ENCODE assay signal across 8 cellular contexts in genomic region chr19:4456566-4456842, GRCh38. TPM values are rescaled to one million over a fixed set of nuclear protein-coding genes. Genes with fewer than 3 reads are reported as not detected.
DNase-seq lines count a peak whose midpoint lies in the region; ATAC-seq and TF ChIP-seq lines count a peak whose summit lies in the region.

No MANE protein-coding gene starts in this region.

- H3K36me3 Mint-ChIP-seq in memory B cell = peaks cover 11% of the 10 kb centered on the region
- H3K36me3 Mint-ChIP-seq in type B pancreatic cell = no peaks in the 10 kb centered on the region

- H3K4me3 ChIP-seq in AG04449 (ENCODE audit: low read depth, low read length) = peak overlapping the region; percentile 91
- H3K4me3 ChIP-seq in GM12875 (ENCODE audit: low read depth, low read length) = peak overlapping the region; percentile 62

- H3K9me3 Mint-ChIP-seq in memory B cell (no peaks in the 10 kb centered on the region), type B pancreatic cell (no peaks in the 10 kb centered on the region)

- peak overlapping the region; percentile 95 for H3K27ac Mint-ChIP-seq in memory B cell
- peak overlapping the region; percentile 96 for H3K27ac Mint-ChIP-seq in type B pancreatic cell

- DNase-seq in AG04449 (ENCODE audit: low read depth, low spot score) = no peak
- DNase-seq in RWPE1 (ENCODE audit: low spot score) = peak; percentile 52
- DNase-seq in ecto neural progenitor cell (ENCODE audit: low spot score) = peak; percentile 62
- DNase-seq in memory B cell (ENCODE audit: low spot score in 2 of 2) = no peak
- DNase-seq in type B pancreatic cell (ENCODE audit: extremely low spot score, unreplicated experiment) = no peak
- no peak for DNase-seq in activated CD4-positive, alpha-beta T cell treated with anti-CD3 and anti-CD28 coated beads, Interleukin-2, amount 50 U/mL, for 48 hours

- no peaks in the 10 kb centered on the region for H3K27me3 Mint-ChIP-seq in memory B cell
- no peaks in the 10 kb centered on the region for H3K27me3 Mint-ChIP-seq in type B pancreatic cell

- peak overlapping the region; percentile 88 for H3K4me3 Mint-ChIP-seq in memory B cell
- peak overlapping the region; percentile 97 for H3K4me3 Mint-ChIP-seq in type B pancreatic cell

- peak overlapping the region; percentile 100 for H3K27ac ChIP-seq in RWPE1

- CTCF ChIA-PET in AG04449 (lab: Yijun Ruan, JAX) (interaction anchor here (0.7 to 1.8 kb wide), 3 partner anchors 8 to 189 kb away, joined by 3 to 6 read pairs (median 6); partner anchors contain the start of gene SH3GL1), RWPE1 (lab: Yijun Ruan, JAX) (no interaction called here)

- no peak for TF ChIP-seq CTCF in AG04449 (IDR thresholded peaks at IDR 0.05; ENCODE audit: insufficient read depth, low read length, missing control alignments)
- TF ChIP-seq CTCF in GM12875 (IDR thresholded peaks at IDR 0.05; ENCODE audit: borderline replicate concordance, insufficient read depth, low read depth, low read length) = no peak
- no peak for TF ChIP-seq CTCF in RWPE1 (conservative IDR thresholded peaks at IDR 0.05; ENCODE audit: low read depth)
- TF ChIP-seq CTCF in type B pancreatic cell (conservative IDR thresholded peaks at IDR 0.05) = no peak

- POLR2A ChIA-PET in AG04449 (lab: Yijun Ruan, JAX) = interaction anchor here (0.7 to 2.5 kb wide), 4 partner anchors 9 to 55 kb away, joined by 4 to 9 read pairs (median 4); partner anchors contain the start of genes CHAF1A and HDGFL2
- POLR2A ChIA-PET in RWPE1 (lab: Yijun Ruan, JAX; ENCODE audit: low non-redundant PET) = interaction anchor here (0.6 to 1.4 kb wide), 4 partner anchors 15 to 160 kb away, joined by 3 to 9 read pairs (median 4); partner anchors contain the start of gene HDGFL2

- H3K4me1 Mint-ChIP-seq in memory B cell (peaks cover 25% of the 10 kb centered on the region), type B pancreatic cell (ENCODE audit: unreplicated experiment) (peaks cover 8% of the 10 kb centered on the region)

- ATAC-seq in memory B cell (ENCODE audit: low read depth) (no peak), HG03280 (IDR thresholded peaks at IDR 0.05; ENCODE audit: unreplicated experiment) (no peak)

RNA-seq across cellular contexts. Expression of gene UBXN6, which starts 1.1 kb away (rescaled TPM):
- total RNA-seq in type B pancreatic cell (ENCODE audit: low replicate concordance) = 60.8 and 81.5 TPM in 2 replicates

RNA-seq across cellular contexts. Expression of gene HDGFL2, which starts 15.6 kb away (rescaled TPM):
- total RNA-seq in type B pancreatic cell (ENCODE audit: low replicate concordance) = 45.0 and 77.9 TPM in 2 replicates

RNA-seq across cellular contexts. Expression of gene CHAF1A, which starts 54.1 kb away (rescaled TPM):
- total RNA-seq in type B pancreatic cell (ENCODE audit: low replicate concordance) = 25.7 and 46.3 TPM in 2 replicates

RNA-seq across cellular contexts. Expression of gene SH3GL1, which starts 56.2 kb away (rescaled TPM):
- 74.4 and 87.2 TPM in 2 replicates for total RNA-seq in type B pancreatic cell (ENCODE audit: low replicate concordance)

Comparison
In these comparisons a context has a peak if more than half of its experiments do, and no peak if none do; other contexts are left out.
1. DNase-seq: peak in RWPE1 (single experiment) and ecto neural progenitor cell (single experiment); none in AG04449 (single experiment), memory B cell (0 of 2), type B pancreatic cell (single experiment) and activated CD4-positive, alpha-beta T cell treated with anti-CD3 and anti-CD28 coated beads, Interleukin-2, amount 50 U/mL, for 48 hours (0 of 2).